8 cellular contexts compared by ENCODE assay signal in the genomic region with DNA sequence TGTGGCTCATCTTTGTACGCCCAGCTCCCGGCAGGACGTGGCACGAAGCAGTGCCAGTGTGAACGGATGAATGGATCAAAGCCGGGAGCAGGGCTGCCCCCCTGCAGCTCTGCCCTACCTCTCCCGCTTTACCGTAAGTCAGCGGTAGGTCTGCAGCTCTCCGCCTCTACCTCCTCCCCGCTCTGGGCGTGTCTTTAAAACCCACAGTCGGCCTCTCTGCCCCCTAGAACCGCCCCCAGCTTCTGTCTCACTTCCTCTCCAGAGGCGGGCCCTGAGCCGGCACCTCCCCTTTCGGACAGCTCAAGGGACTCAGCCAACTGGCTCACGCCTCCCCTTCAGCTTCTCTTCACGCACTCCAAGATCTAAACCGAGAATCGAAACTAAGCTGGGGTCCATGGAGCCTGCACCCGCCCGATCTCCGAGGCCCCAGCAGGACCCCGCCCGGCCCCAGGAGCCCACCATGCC. TPM values are rescaled to one million over a fixed set of nuclear protein-coding genes. Genes with fewer than 3 reads are reported as not detected.
DNase-seq lines count a peak whose midpoint lies in the region; ATAC-seq, FAIRE-seq and TF ChIP-seq lines count a peak whose summit lies in the region.

A gene with protein sequence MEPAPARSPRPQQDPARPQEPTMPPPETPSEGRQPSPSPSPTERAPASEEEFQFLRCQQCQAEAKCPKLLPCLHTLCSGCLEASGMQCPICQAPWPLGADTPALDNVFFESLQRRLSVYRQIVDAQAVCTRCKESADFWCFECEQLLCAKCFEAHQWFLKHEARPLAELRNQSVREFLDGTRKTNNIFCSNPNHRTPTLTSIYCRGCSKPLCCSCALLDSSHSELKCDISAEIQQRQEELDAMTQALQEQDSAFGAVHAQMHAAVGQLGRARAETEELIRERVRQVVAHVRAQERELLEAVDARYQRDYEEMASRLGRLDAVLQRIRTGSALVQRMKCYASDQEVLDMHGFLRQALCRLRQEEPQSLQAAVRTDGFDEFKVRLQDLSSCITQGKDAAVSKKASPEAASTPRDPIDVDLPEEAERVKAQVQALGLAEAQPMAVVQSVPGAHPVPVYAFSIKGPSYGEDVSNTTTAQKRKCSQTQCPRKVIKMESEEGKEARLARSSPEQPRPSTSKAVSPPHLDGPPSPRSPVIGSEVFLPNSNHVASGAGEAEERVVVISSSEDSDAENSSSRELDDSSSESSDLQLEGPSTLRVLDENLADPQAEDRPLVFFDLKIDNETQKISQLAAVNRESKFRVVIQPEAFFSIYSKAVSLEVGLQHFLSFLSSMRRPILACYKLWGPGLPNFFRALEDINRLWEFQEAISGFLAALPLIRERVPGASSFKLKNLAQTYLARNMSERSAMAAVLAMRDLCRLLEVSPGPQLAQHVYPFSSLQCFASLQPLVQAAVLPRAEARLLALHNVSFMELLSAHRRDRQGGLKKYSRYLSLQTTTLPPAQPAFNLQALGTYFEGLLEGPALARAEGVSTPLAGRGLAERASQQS (plus strand): TSS at position 298 of the 465 bp plus-strand sequence. CDS start 97 bp downstream, at position 395.

- H3K9me2 ChIP-seq in PC-3 (replicated peaks; ENCODE audit: low read length) = no peaks in the 10 kb centered on the region

- peak; percentile 3 for TF ChIP-seq CTCF in D721Med (IDR thresholded peaks at IDR 0.05; ENCODE audit: insufficient read depth, missing control alignments)
- no peak for TF ChIP-seq CTCF in PC-3 (conservative IDR thresholded peaks at IDR 0.05; ENCODE audit: low read depth, low read length)

- peaks cover 37 to 48% (median 39%) of the 10 kb centered on the region in 3 donors for H3K4me1 Mint-ChIP-seq in IgD-negative memory B cell

- H4K20me1 ChIP-seq in PC-3 (ENCODE audit: low read length) = no peaks in the 10 kb centered on the region

- peaks cover 2% of the 10 kb centered on the region for H3K36me3 Mint-ChIP-seq in IgD-negative memory B cell

- no peaks in the 10 kb centered on the region for H3F3A ChIP-seq in PC-3 (ENCODE audit: low read length, unreplicated experiment)

- CTCF ChIA-PET in PC-3 (lab: Charles Lee) = interaction anchor here (1.0 to 1.1 kb wide), 2 partner anchors 22 to 42 kb away, joined by 5 to 6 read pairs; no protein-coding TSS in a partner anchor

- H2AFZ ChIP-seq in PC-3 (ENCODE audit: low read length) = peak within 1 kb of the TSS; percentile 87

- intact Hi-C loops in PC-3 (cut with micrococcal nuclease) = loop anchor here (5.0 kb wide), 1 partner anchor 53 kb away; no protein-coding TSS in a partner anchor

- no peaks in the 10 kb centered on the region for H3K27me3 ChIP-seq in PC-3 (ENCODE audit: low read length)

- BruUV-seq in PC-3 (replicated peaks; lab: Mats Ljungman, UMichigan) = no TSS peak

- H3K9ac ChIP-seq in PC-3 (ENCODE audit: low read length) = peak within 1 kb of the TSS; percentile 70

- H3K4me3 ChIP-seq in PC-3 (ENCODE audit: low read length) = peak within 1 kb of the TSS; percentile 84

- peak; percentile 91 for DNase-seq in D721Med (ENCODE audit: insufficient read length, low spot score)
- peak; percentile 92 for DNase-seq in PC-3
- peak; percentile 92 for DNase-seq in activated T-cell treated with anti-CD3 and anti-CD28 coated beads for 48 hours (ENCODE audit: low read depth)
- peak; percentile 73 for DNase-seq in epithelial cell of prostate (ENCODE audit: low read depth, low spot score)
- peak; percentile 96 for DNase-seq in mucosa of gallbladder (ENCODE audit: low spot score)
- DNase-seq in stimulated activated CD8-positive, alpha-beta memory T cell treated with anti-CD3 and anti-CD28 coated beads, Interleukin-4, amount 100 ng/mL, for 4 hours (ENCODE audit: low read depth in 2 of 2, low spot score in 1 of 2) = peak; percentile 82 to 88

- H3K27me3 Mint-ChIP-seq in IgD-negative memory B cell = no peaks in the 10 kb centered on the region

- H3K79me2 ChIP-seq in PC-3 (ENCODE audit: low read length) = peaks cover 40% of the 10 kb centered on the region

- H3K4me1 ChIP-seq in PC-3 (ENCODE audit: insufficient read depth, low read length) = peaks cover 42% of the 10 kb centered on the region

- FAIRE-seq in D721Med (lab: Jason Lieb, UNC) = no peak

- ATAC-seq in GM21528 (IDR thresholded peaks at IDR 0.05; ENCODE audit: low FRiP score, unreplicated experiment) = peak; percentile 72
- peak; percentile 82 for ATAC-seq in PC-3

- no peaks in the 10 kb centered on the region for H3K9me3 ChIP-seq in PC-3 (ENCODE audit: low read length)

- peak within 1 kb of the TSS; percentile 96 for H3K4me2 ChIP-seq in PC-3 (ENCODE audit: low read length)

- H3K27ac ChIP-seq in PC-3 (ENCODE audit: low read length) (peak within 1 kb of the TSS; percentile 6; the same call in 1 of the 2 replicates), epithelial cell of prostate (peak within 1 kb of the TSS; percentile 60)

- peak within 1 kb of the TSS; percentile 92 to 93 (median 93) for H3K27ac Mint-ChIP-seq in IgD-negative memory B cell

- H3K4me3 Mint-ChIP-seq in IgD-negative memory B cell = peak within 1 kb of the TSS; percentile 94 to 99 (median 96)

- H3K9me3 Mint-ChIP-seq in IgD-negative memory B cell = no peaks in the 10 kb centered on the region

- POLR2A ChIA-PET in PC-3 (lab: Charles Lee; ENCODE audit: unreplicated experiment) = interaction anchor here (0.5 to 0.7 kb wide), 3 partner anchors 11 to 21 kb away, joined by 3 to 7 read pairs (median 4); no protein-coding TSS in a partner anchor

- H3K36me3 ChIP-seq in PC-3 (ENCODE audit: low read depth, low read length) = 0 out of 2 replicates have a peak, but pooled peaks cover 2% of the 10 kb centered on the region

RNA-seq across cellular contexts. Expression of the gene that starts here (rescaled TPM):
- 43.4 TPM for polyA plus RNA-seq in IgD-negative memory B cell
- 18.7 and 41.0 TPM in 2 replicates for total RNA-seq in PC-3 (2014; rRNA removed)
- 59.6 TPM for total RNA-seq in mucosa of gallbladder

Comparison
In these comparisons a context has a peak if more than half of its experiments do, and no peak if none do; other contexts are left out.
1. Peak in every context shown above with its lines: DNase-seq, ATAC-seq, H3K4me3 ChIP-seq and H3K27ac ChIP-seq.